ENCODE assay signal across 26 cellular contexts in the genomic region with DNA sequence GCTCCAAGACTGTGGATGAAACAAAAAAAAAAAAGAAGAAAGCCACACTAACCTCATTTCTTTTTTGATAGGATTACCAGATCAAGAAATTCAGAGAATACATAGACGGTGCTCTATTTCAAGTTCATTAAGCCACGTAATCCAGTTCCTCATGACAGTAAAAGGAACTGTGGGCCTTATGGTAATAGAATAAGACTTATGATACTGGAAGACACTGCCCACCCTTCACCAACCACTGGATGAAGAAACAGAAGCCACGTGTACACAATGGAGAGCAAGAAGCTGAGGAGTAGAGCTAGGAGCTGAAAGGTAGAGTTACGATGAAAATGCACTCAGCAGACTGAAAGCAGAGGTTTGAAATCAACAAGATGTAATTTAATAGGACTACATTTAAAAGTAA. TPM values are rescaled to one million over a fixed set of nuclear protein-coding genes. Genes with fewer than 3 reads are reported as not detected.
A peak's percentile ranks its signal among the peaks of the same experiment; 100 is the strongest.
DNase-seq lines count a peak whose midpoint lies in the region; ATAC-seq and TF ChIP-seq lines count a peak whose summit lies in the region.
"Had no signal": no experiment of that assay in that cellular context is flagged by ENCODE, and none has a peak within 500 bp of the region (broad histone marks: within the 10 kb centered on the region; RNA-seq: fewer than 3 reads in every experiment).

No MANE protein-coding gene starts in this region.

- intact Hi-C loops in cardiac septum (cut with DNase I), result no loop called here
- intact Hi-C loops in prostate gland (cut with DNase I), result no loop called here

- H3K4me3 ChIP-seq in right atrium auricular region (no peak overlapping the region), prostate gland (no peak overlapping the region)
- H3K4me3 ChIP-seq: BLaER1 treated with 17β-estradiol and CSF1 and Interleukin-3, amounts not matched to agents 10 nM and 100 nM; HAP-1; SJSA1 had no signal

- H3K27me3 ChIP-seq in right atrium auricular region, result no peaks in the 10 kb centered on the region
- no peaks in the 10 kb centered on the region for H3K27me3 ChIP-seq in prostate gland (replicated peaks; ENCODE audit: insufficient read depth)
- H3K27me3 ChIP-seq: BLaER1 treated with 17β-estradiol and CSF1 and Interleukin-3, amounts not matched to agents 10 nM and 100 nM; SJSA1 had no signal

- 93% methylated on average over 4 of the region's 4 CpGs for WGBS in prostate gland

- H3K27ac Mint-ChIP-seq in memory B cell, result peak overlapping the region; percentile 57
- H3K27ac Mint-ChIP-seq: activated naive CD8-positive, alpha-beta T cell treated with anti-CD3 and anti-CD28 coated beads, Interleukin-2, amount 50 U/mL, for 24 hours; stimulated activated naive B cell treated with anti-CD40 and anti-IgM and Interleukin-4, amounts not matched to agents 10 μg/mL and 1 μg/mL and 100 μg/mL, for 72 hours had no signal

- DNase-seq in right atrium auricular region (ENCODE audit: low spot score) (no peak), cardiac septum (ENCODE audit: low spot score) (no peak), NOMO-1 treated with dmso at 0.1 percent for 144 hours (lab: John Stamatoyannopoulos, UW; ENCODE audit: unreplicated experiment) (peak; percentile 60), memory B cell (ENCODE audit: low spot score in 2 of 2) (no peak), prostate gland (ENCODE audit: low spot score) (no peak)
- no peak for DNase-seq in activated effector memory CD4-positive, alpha-beta T cell treated with anti-CD3 and anti-CD28 coated beads, Interleukin-2, amount 50 U/mL, for 16 hours
- DNase-seq: activated gamma-delta T cell treated with Interleukin-2 at 50 U/mL for 16 hours; activated naive CD8-positive, alpha-beta T cell treated with anti-CD3 and anti-CD28 coated beads, Interleukin-2, amount 50 U/mL, for 24 hours; central memory CD4-positive, alpha-beta T cell; COR-L47; erythroblast; KG1; midbrain; naive thymus-derived CD4-positive, alpha-beta T cell; NCI-H1417 treated with DMSO at 0.1 percent for 48 hours; NCI-H2029 treated with DMSO at 0.1 percent for 48 hours; NCI-H524 treated with DMSO at 0.1 percent for 48 hours; occipital lobe; small intestine; stimulated activated naive B cell treated with anti-CD40 and anti-IgM and Interleukin-4, amounts not matched to agents 10 μg/mL and 1 μg/mL and 100 μg/mL, for 72 hours; substantia nigra; trophoblast cell had no signal

- H3K4me1 ChIP-seq in right atrium auricular region (peaks cover 0 to 22% of the 10 kb centered on the region in 2 donors), prostate gland (replicated peaks) (no peaks in the 10 kb centered on the region)
- H3K4me1 ChIP-seq: SJSA1 had no signal

- H3K36me3 Mint-ChIP-seq in memory B cell, result peaks cover 17% of the 10 kb centered on the region

- ATAC-seq in memory B cell (ENCODE audit: low read depth), result no peak
- ATAC-seq in GM21786 (IDR thresholded peaks at IDR 0.05; ENCODE audit: unreplicated experiment), result no peak
- ATAC-seq: activated naive CD8-positive, alpha-beta T cell treated with anti-CD3 and anti-CD28 coated beads, Interleukin-2, amount 50 U/mL, for 24 hours; naive thymus-derived CD4-positive, alpha-beta T cell; stimulated activated naive B cell treated with anti-CD40 and anti-IgM and Interleukin-4, amounts not matched to agents 10 μg/mL and 1 μg/mL and 100 μg/mL, for 72 hours had no signal

- no peak overlapping the region for H3K4me3 Mint-ChIP-seq in memory B cell
- H3K4me3 Mint-ChIP-seq: activated naive CD8-positive, alpha-beta T cell treated with anti-CD3 and anti-CD28 coated beads, Interleukin-2, amount 50 U/mL, for 24 hours; naive thymus-derived CD4-positive, alpha-beta T cell; stimulated activated naive B cell treated with anti-CD40 and anti-IgM and Interleukin-4, amounts not matched to agents 10 μg/mL and 1 μg/mL and 100 μg/mL, for 72 hours had no signal

- H3K4me1 Mint-ChIP-seq in memory B cell, result peaks cover 14% of the 10 kb centered on the region

- no peak for TF ChIP-seq CTCF in right atrium auricular region (IDR thresholded peaks at IDR 0.05)
- no peak for TF ChIP-seq CTCF in prostate gland (IDR thresholded peaks at IDR 0.05)

- H3K36me3 ChIP-seq in right atrium auricular region, result peaks cover 46% of the 10 kb centered on the region
- no peaks in the 10 kb centered on the region for H3K36me3 ChIP-seq in prostate gland

- H3K27ac ChIP-seq in right atrium auricular region (peak overlapping the region; percentile 67 to 84), prostate gland (no peak overlapping the region)
- H3K27ac ChIP-seq: BLaER1 treated with 17β-estradiol and CSF1 and Interleukin-3, amounts not matched to agents 10 nM and 100 nM; SJSA1 had no signal

- no peaks in the 10 kb centered on the region for H3K27me3 Mint-ChIP-seq in memory B cell
- H3K27me3 Mint-ChIP-seq: activated naive CD8-positive, alpha-beta T cell treated with anti-CD3 and anti-CD28 coated beads, Interleukin-2, amount 50 U/mL, for 24 hours; naive thymus-derived CD4-positive, alpha-beta T cell; stimulated activated naive B cell treated with anti-CD40 and anti-IgM and Interleukin-4, amounts not matched to agents 10 μg/mL and 1 μg/mL and 100 μg/mL, for 72 hours had no signal

- no peaks in the 10 kb centered on the region for H3K9me3 Mint-ChIP-seq in memory B cell
- H3K9me3 Mint-ChIP-seq: activated naive CD8-positive, alpha-beta T cell treated with anti-CD3 and anti-CD28 coated beads, Interleukin-2, amount 50 U/mL, for 24 hours; naive thymus-derived CD4-positive, alpha-beta T cell; stimulated activated naive B cell treated with anti-CD40 and anti-IgM and Interleukin-4, amounts not matched to agents 10 μg/mL and 1 μg/mL and 100 μg/mL, for 72 hours had no signal

- H3K9me3 ChIP-seq in right atrium auricular region (no peaks in the 10 kb centered on the region), prostate gland (no peaks in the 10 kb centered on the region)
- H3K9me3 ChIP-seq: BLaER1 treated with 17β-estradiol and CSF1 and Interleukin-3, amounts not matched to agents 10 nM and 100 nM; HAP-1; SJSA1 had no signal

- no peak for TF ChIP-seq POLR2A in prostate gland (IDR thresholded peaks at IDR 0.05)

RNA-seq across cellular contexts. Expression of a gene that starts 11.2 kb away (rescaled TPM):
- total RNA-seq in right atrium auricular region (10 to 100 TPM; 15.2 to 21.4 TPM), cardiac septum (32.8 TPM), prostate gland (100 to 1,000 TPM in 1 of 2 donors, 10 to 100 TPM in 1; 14.8 to 370 TPM)

RNA-seq across cellular contexts. Expression of a gene that starts 33.8 kb away (rescaled TPM):
- total RNA-seq in right atrium auricular region (10 to 100 TPM; 23.4 to 26.1 TPM), cardiac septum (20.3 TPM), prostate gland (10 to 100 TPM; 16.2 to 27.6 TPM)

RNA-seq across cellular contexts. Expression of a gene that starts 58.0 kb away (rescaled TPM):
- 1 to 10 TPM; 3.0 to 3.2 TPM for total RNA-seq in right atrium auricular region
- 5.2 TPM for total RNA-seq in cardiac septum
- 10 to 100 TPM in 1 of 2 donors, 1 to 10 TPM in 1; 2.0 to 12.8 TPM for total RNA-seq in prostate gland

Comparison
In these comparisons a context has a peak if more than half of its experiments do, and no peak if none do; other contexts are left out.
1. H3K27ac ChIP-seq: peak in right atrium auricular region (2 of 2); none in prostate gland (0 of 2).